8 cellular contexts compared by ENCODE assay signal in the genomic region with DNA sequence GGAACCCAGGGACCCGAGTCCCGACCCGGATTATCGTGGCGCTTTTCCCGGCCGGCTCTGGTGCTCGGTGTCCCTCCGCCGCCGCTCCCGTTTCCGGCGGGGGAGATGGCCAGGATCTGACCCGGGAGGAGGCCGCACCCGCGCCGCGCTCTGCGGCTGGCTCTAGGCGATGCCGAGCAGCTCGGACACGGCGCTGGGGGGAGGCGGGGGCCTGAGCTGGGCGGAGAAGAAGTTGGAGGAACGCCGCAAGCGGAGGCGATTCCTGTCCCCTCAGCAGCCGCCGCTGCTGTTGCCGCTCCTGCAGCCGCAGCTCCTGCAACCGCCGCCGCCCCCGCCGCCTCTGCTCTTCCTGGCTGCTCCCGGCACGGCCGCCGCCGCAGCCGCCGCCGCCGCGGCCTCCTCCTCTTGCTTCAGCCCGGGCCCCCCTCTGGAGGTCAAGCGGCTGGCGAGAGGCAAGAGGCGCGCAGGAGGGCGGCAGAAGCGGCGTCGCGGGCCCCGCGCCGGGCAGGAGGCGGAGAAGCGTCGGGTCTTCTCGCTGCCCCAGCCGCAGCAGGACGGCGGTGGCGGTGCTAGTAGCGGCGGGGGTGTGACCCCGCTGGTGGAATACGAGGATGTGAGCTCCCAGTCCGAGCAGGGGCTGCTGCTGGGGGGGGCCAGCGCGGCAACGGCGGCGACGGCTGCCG. TPM values are rescaled to one million over a fixed set of nuclear protein-coding genes. Genes with fewer than 3 reads are reported as not detected.
DNase-seq lines count a peak whose midpoint lies in the region; ATAC-seq and TF ChIP-seq lines count a peak whose summit lies in the region.

No MANE protein-coding gene starts in this region.

- peaks cover 23% of the 10 kb centered on the region for H3F3A ChIP-seq in SU-DHL-6 (ENCODE audit: insufficient read depth)

- no peaks in the 10 kb centered on the region for H3K9me3 ChIP-seq in SU-DHL-6 (ENCODE audit: insufficient read depth, low read length)
- H3K9me3 ChIP-seq in right atrium auricular region: no peaks in the 10 kb centered on the region

- TF ChIP-seq CTCF in SU-DHL-6 (IDR thresholded peaks at IDR 0.05; ENCODE audit: insufficient read depth, low read length, poor library complexity, severe bottlenecking) (no peak), right atrium auricular region (IDR thresholded peaks at IDR 0.05) (no peak)

- no peaks in the 10 kb centered on the region for H3K27me3 ChIP-seq in H7 (ENCODE audit: control insufficient read depth, insufficient read depth, low read length)
- H3K27me3 ChIP-seq in SU-DHL-6 (ENCODE audit: low read length): no peaks in the 10 kb centered on the region
- no peaks in the 10 kb centered on the region for H3K27me3 ChIP-seq in right atrium auricular region

- H3K36me3 ChIP-seq in H7 (replicated peaks; ENCODE audit: control insufficient read depth, insufficient read depth, low read length) (no peaks in the 10 kb centered on the region), SU-DHL-6 (ENCODE audit: low read length) (peaks cover 17% of the 10 kb centered on the region), right atrium auricular region (no peaks in the 10 kb centered on the region)

- peaks cover 0 to 34% of the 10 kb centered on the region in 2 donors for H3K4me1 ChIP-seq in right atrium auricular region

- H3K4me3 ChIP-seq in H7 (ENCODE audit: insufficient read depth, low read depth, low read length): peak overlapping the region; percentile 98
- H3K4me3 ChIP-seq in SU-DHL-6 (ENCODE audit: insufficient read depth, low read length, poor library complexity, severe bottlenecking): peak overlapping the region; percentile 93
- H3K4me3 ChIP-seq in right atrium auricular region: peak overlapping the region; percentile 91 to 94

- DNase-seq in C1 segment of cervical spinal cord (lab: John Stamatoyannopoulos, UW): peak in 11 of 14 donors; percentile 19 to 81 (median 57)
- peak; percentile 73 for DNase-seq in H7
- DNase-seq in amniotic epithelial cell (ENCODE audit: low read depth): peak; percentile 29
- DNase-seq in right atrium auricular region (ENCODE audit: low spot score): no peak
- DNase-seq in putamen (ENCODE audit: low spot score): peak; percentile 48
- no peak for DNase-seq in cortex of kidney (lab: John Stamatoyannopoulos, UW)

- H3K9ac ChIP-seq in SU-DHL-6 (ENCODE audit: low read length): peak overlapping the region; percentile 98

- ATAC-seq in GM21360 (IDR thresholded peaks at IDR 0.05; ENCODE audit: unreplicated experiment): no peak

- H4K20me1 ChIP-seq in SU-DHL-6 (ENCODE audit: low read depth, low read length): peaks cover 39% of the 10 kb centered on the region

- peaks cover 54% of the 10 kb centered on the region for H3K79me2 ChIP-seq in SU-DHL-6 (ENCODE audit: insufficient read depth, low read length)

- H3K27ac ChIP-seq in SU-DHL-6 (ENCODE audit: low read depth, low read length) (peak overlapping the region; percentile 96), right atrium auricular region (peak overlapping the region; percentile 95 to 99)

- H3K9me2 ChIP-seq in SU-DHL-6 (replicated peaks; ENCODE audit: insufficient read depth, low read length): no peaks in the 10 kb centered on the region

- H3K4me2 ChIP-seq in SU-DHL-6 (ENCODE audit: low read depth, low read length, poor library complexity, severe bottlenecking): peak overlapping the region; percentile 92

- H2AFZ ChIP-seq in SU-DHL-6 (ENCODE audit: low read depth, low read length, severe bottlenecking): peak overlapping the region; percentile 74

RNA-seq across cellular contexts. Expression of a gene that starts 0.6 kb away (rescaled TPM):
- total RNA-seq in H7 (2014; rRNA removed; shearing (Covaris generic)): 30.6 and 48.5 TPM in 2 replicates
- 10 to 100 TPM; 34.7 to 37.7 TPM for total RNA-seq in right atrium auricular region

Comparison
In these comparisons a context has a peak if more than half of its experiments do, and no peak if none do; other contexts are left out.
1. DNase-seq: peak in C1 segment of cervical spinal cord (11 of 14), H7 (single experiment), amniotic epithelial cell (single experiment) and putamen (single experiment); none in right atrium auricular region (single experiment) and cortex of kidney (single experiment).
2. Peak in every context shown above with its lines, with median percentiles within 50 percentile points of each other: H3K4me3 ChIP-seq.